In the genomic region with DNA sequence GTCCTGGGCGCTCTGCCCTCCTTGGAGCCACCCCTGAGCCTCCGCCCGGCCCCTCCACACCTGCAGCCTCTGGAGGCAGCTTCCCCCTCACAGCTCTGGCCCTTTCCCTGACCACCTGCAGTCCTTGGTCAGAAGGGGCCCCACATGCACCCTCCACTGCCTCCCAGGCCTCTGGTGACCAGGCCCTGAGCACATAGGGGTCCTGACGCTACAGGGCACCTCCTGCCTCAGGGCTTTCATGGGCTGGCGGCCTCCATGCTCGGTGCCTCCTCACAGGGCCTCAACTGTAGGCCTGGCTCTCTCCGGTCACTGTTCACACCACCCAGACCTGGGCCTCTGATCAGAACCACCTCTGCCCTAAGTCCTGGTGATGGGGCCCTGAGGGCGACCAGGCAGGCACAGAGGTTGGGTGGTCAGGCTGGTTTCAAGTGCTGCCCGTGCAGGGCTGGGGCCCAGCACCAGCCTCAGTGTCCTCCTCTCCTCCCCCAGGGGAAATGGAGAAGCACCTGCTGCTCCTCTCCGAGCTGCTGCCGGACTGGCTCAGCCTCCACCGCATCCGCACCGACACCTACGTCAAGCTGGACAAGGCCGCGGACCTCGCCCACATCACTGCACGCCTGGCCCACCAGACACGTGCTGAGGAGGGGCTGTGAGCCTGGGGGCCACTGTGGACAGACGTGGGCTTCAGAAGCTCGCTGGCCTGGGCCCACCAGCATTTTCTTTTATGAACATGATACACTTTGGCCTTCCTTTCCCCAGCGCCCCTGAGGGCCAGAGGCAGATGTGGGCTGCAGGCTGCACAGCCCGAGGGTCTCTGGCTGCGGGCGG, we compare ENCODE assay signal across 19 cellular contexts. TPM values are rescaled to one million over a fixed set of nuclear protein-coding genes. Genes with fewer than 3 reads are reported as not detected.
DNase-seq lines count a peak whose midpoint lies in the region; ATAC-seq, FAIRE-seq and TF ChIP-seq lines count a peak whose summit lies in the region.
"Had no signal": no experiment of that assay in that cellular context is flagged by ENCODE, and none has a peak within 500 bp of the region (broad histone marks: within the 10 kb centered on the region; RNA-seq: fewer than 3 reads in every experiment).

No MANE protein-coding gene starts in this region.

- H3K27me3 ChIP-seq in BLaER1 (no peaks in the 10 kb centered on the region), Caco-2 (replicated peaks; ENCODE audit: control insufficient read depth, insufficient read depth, low read length) (no peaks in the 10 kb centered on the region), endothelial cell of umbilical vein (ENCODE audit: control insufficient read depth in 2 of 2, insufficient read depth in 2 of 2, low read length in 2 of 2) (no peaks in the 10 kb centered on the region)
- H3K27me3 ChIP-seq: body of pancreas, vagina had no signal

- TF ChIP-seq CTCF in Caco-2 (IDR thresholded peaks at IDR 0.05; ENCODE audit: insufficient read depth in 1 of 2, low read depth in 1 of 2, low read length in 1 of 2, severe bottlenecking in 1 of 2, unreplicated experiment in 1 of 2) (no peak), RWPE1 (conservative IDR thresholded peaks at IDR 0.05; ENCODE audit: low read depth) (no peak), endothelial cell of umbilical vein (IDR thresholded peaks at IDR 0.05; ENCODE audit: extremely low read depth in 1 of 2, insufficient read depth in 1 of 2, low read depth in 1 of 2, low read length in 2 of 2) (no peak)

- dilution Hi-C loops in endothelial cell of umbilical vein (cut with MboI; ENCODE audit: extremely low pct_ligation_motif_present, low sequenced_read_pairs), result no loop called here

- peaks cover 100% of the 10 kb centered on the region for H3K36me3 Mint-ChIP-seq in Caco-2 (ENCODE audit: insufficient read depth, unreplicated experiment)

- H3K4me2 ChIP-seq in BLaER1 (peak overlapping the region; percentile 12; the same call in 1 of the 2 replicates), endothelial cell of umbilical vein (ENCODE audit: insufficient read depth, low read length) (no peak overlapping the region)
- H3K4me2 ChIP-seq: SK-N-SH had no signal

- TF ChIP-seq POLR2A in endothelial cell of umbilical vein (IDR thresholded peaks at IDR 0.05; ENCODE audit: low read depth, low read length), result peak; percentile 7

- peak overlapping the region; percentile 37 for H3K4me3 Mint-ChIP-seq in Caco-2 (ENCODE audit: unreplicated experiment)

- no peaks in the 10 kb centered on the region for H3K9me3 Mint-ChIP-seq in Caco-2 (ENCODE audit: unreplicated experiment)
- H3K9me3 Mint-ChIP-seq: CD4-positive, alpha-beta memory T cell had no signal

- no peak for FAIRE-seq in endothelial cell of umbilical vein (lab: Jason Lieb, UNC)
- FAIRE-seq: islet of Langerhans had no signal

- BruUV-seq in Caco-2 (replicated peaks; lab: Mats Ljungman, UMichigan), result no TSS peak
- no TSS peak for BruUV-seq in endothelial cell of umbilical vein (replicated peaks; lab: Mats Ljungman, UMichigan)

- ATAC-seq in HG03039 (IDR thresholded peaks at IDR 0.05; ENCODE audit: unreplicated experiment), result no peak
- ATAC-seq: body of pancreas, esophagus mucosa had no signal

- no peak overlapping the region; the same call in 1 of the 2 replicates for H3K27ac ChIP-seq in BLaER1
- peak overlapping the region; percentile 98 for H3K27ac ChIP-seq in RWPE1
- H3K27ac ChIP-seq in endothelial cell of umbilical vein (ENCODE audit: insufficient read depth, low read depth, low read length), result no peak overlapping the region
- H3K27ac ChIP-seq: body of pancreas, stomach, vagina, VCaP had no signal

- intact Hi-C loops in Caco-2 (cut with micrococcal nuclease; ENCODE audit: unreplicated experiment) (no loop called here), endothelial cell of umbilical vein (cut with micrococcal nuclease) (no loop called here)

- no peak overlapping the region for H2AFZ ChIP-seq in endothelial cell of umbilical vein (ENCODE audit: low read depth, low read length)

- peaks cover 44% of the 10 kb centered on the region for H3K79me2 ChIP-seq in endothelial cell of umbilical vein (ENCODE audit: control insufficient read depth, insufficient read depth, low read length)

- H3K4me1 ChIP-seq in BLaER1 (peaks cover 73% of the 10 kb centered on the region), Caco-2 (peaks cover 12% of the 10 kb centered on the region), endothelial cell of umbilical vein (ENCODE audit: control insufficient read depth, extremely low read depth, insufficient read depth, low read length) (peaks cover 27% of the 10 kb centered on the region)

- peak overlapping the region; percentile 98 for H3K27ac Mint-ChIP-seq in Caco-2 (ENCODE audit: unreplicated experiment)

- peaks cover 72% of the 10 kb centered on the region for H4K20me1 ChIP-seq in BLaER1
- no peaks in the 10 kb centered on the region for H4K20me1 ChIP-seq in endothelial cell of umbilical vein (replicated peaks; ENCODE audit: control insufficient read depth, extremely low read depth, insufficient read depth, low read length)

- H3K36me3 ChIP-seq in BLaER1 (peaks cover 54% of the 10 kb centered on the region), Caco-2 (ENCODE audit: control insufficient read depth, insufficient read depth, low read length) (peaks cover 24% of the 10 kb centered on the region), endothelial cell of umbilical vein (ENCODE audit: control insufficient read depth in 2 of 2, extremely low read depth in 1 of 2, insufficient read depth in 2 of 2, low read length in 2 of 2) (peaks cover 4 to 12% of the 10 kb centered on the region in 2 experiments)

- no peaks in the 10 kb centered on the region for H3K27me3 Mint-ChIP-seq in Caco-2 (ENCODE audit: insufficient read depth, unreplicated experiment)
- H3K27me3 Mint-ChIP-seq: CD4-positive, alpha-beta memory T cell had no signal

- H3K9me3 ChIP-seq in BLaER1 (peaks cover 4% of the 10 kb centered on the region; the same call in 1 of the 2 replicates), Caco-2 (no peaks in the 10 kb centered on the region), endothelial cell of umbilical vein (replicated peaks; ENCODE audit: control insufficient read depth, insufficient read depth, low read length) (no peaks in the 10 kb centered on the region)
- H3K9me3 ChIP-seq: body of pancreas, SK-N-SH, stomach, vagina had no signal

- no peak overlapping the region for H3K9ac ChIP-seq in BLaER1
- no peak overlapping the region for H3K9ac ChIP-seq in endothelial cell of umbilical vein (replicated peaks; ENCODE audit: extremely low read depth, insufficient read depth, low read length)
- H3K9ac ChIP-seq: SK-N-SH had no signal

- POLR2A ChIA-PET in Caco-2 (lab: Charles Lee), result interaction anchor here (0.5 to 1.0 kb wide), 2 partner anchors 26 to 56 kb away, joined by 3 to 5 read pairs; no protein-coding TSS in a partner anchor
- POLR2A ChIA-PET in RWPE1 (lab: Yijun Ruan, JAX; ENCODE audit: low non-redundant PET), result no interaction called here
- POLR2A ChIA-PET in endothelial cell of umbilical vein (lab: Charles Lee), result no interaction called here

- DNase-seq in Caco-2, result no peak
- no peak for DNase-seq in RWPE1 (ENCODE audit: low spot score)
- no peak for DNase-seq in endothelial cell of umbilical vein (ENCODE audit: low read depth, low spot score)
- DNase-seq in NCI-H1417 (lab: John Stamatoyannopoulos, UW), result no peak
- no peak for DNase-seq in NCI-H2029 (lab: John Stamatoyannopoulos, UW)
- DNase-seq: body of pancreas; CD4-positive, alpha-beta memory T cell; NCI-H2081; NCI-H524 treated with DMSO at 0.1 percent for 48 hours; occipital lobe; OCI-M1; SK-N-SH; stomach had no signal

- no peaks in the 10 kb centered on the region for H3K9me1 ChIP-seq in endothelial cell of umbilical vein (replicated peaks; ENCODE audit: control insufficient read depth, extremely low read depth, insufficient read depth, low read length)

- H3K4me3 ChIP-seq in BLaER1 (no peak overlapping the region), Caco-2 (ENCODE audit: low read depth, low read length) (no peak overlapping the region), endothelial cell of umbilical vein (replicated peaks in 1 of 3; ENCODE audit: insufficient read depth in 1 of 3, low read depth in 1 of 3, low read length in 3 of 3) (no peak overlapping the region)
- H3K4me3 ChIP-seq: body of pancreas, stomach, vagina had no signal

- CTCF ChIA-PET in Caco-2 (lab: Charles Lee) (interaction anchor here (3.1 kb wide), 1 partner anchor 70 kb away, joined by 10 read pairs; no protein-coding TSS in a partner anchor), RWPE1 (lab: Yijun Ruan, JAX) (no interaction called here), endothelial cell of umbilical vein (lab: Charles Lee) (interaction anchor here (0.6 to 2.1 kb wide), 2 partner anchors 70 to 98 kb away, joined by 3 to 8 read pairs; no protein-coding TSS in a partner anchor)

- no peaks in the 10 kb centered on the region for H3K4me1 Mint-ChIP-seq in Caco-2 (ENCODE audit: low read depth, unreplicated experiment)

RNA-seq across cellular contexts. Expression of a gene that starts 3.9 kb away (rescaled TPM):
- total RNA-seq in Caco-2 (2022), result 251 and 268 TPM in 2 replicates
- 148 and 152 TPM in 2 replicates for total RNA-seq in endothelial cell of umbilical vein
- polyA plus RNA-seq in endothelial cell of umbilical vein, result 143 and 179 TPM in 2 replicates
- 95.1 and 129 TPM in 2 replicates for polyA plus RNA-seq in endothelial cell of umbilical vein (2011; cell fraction: cytosol; rRNA removed)
- 76.5 and 81.0 TPM in 2 replicates for polyA plus RNA-seq in endothelial cell of umbilical vein (2011; cell fraction: nucleus; rRNA removed)
- polyA plus RNA-seq in endothelial cell of umbilical vein (2012), result 172 and 240 TPM in 2 replicates
- 35.0 and 35.7 TPM in 2 replicates for polyA minus RNA-seq in endothelial cell of umbilical vein
- 133 TPM for polyA minus RNA-seq in endothelial cell of umbilical vein (2011; cell fraction: cytosol; rRNA and poly(A)+ RNA removed)
- polyA minus RNA-seq in endothelial cell of umbilical vein (2011; cell fraction: nucleus; rRNA and poly(A)+ RNA removed), result 16.2 and 27.3 TPM in 2 replicates

RNA-seq across cellular contexts. Expression of a gene that starts 4.3 kb away (rescaled TPM):
- total RNA-seq in Caco-2 (2022) (97.7 and 98.0 TPM in 2 replicates), endothelial cell of umbilical vein (26.5 and 30.6 TPM in 2 replicates)
- polyA plus RNA-seq in endothelial cell of umbilical vein, result 15.6 and 19.3 TPM in 2 replicates
- polyA plus RNA-seq in endothelial cell of umbilical vein (2011; cell fraction: cytosol; rRNA removed), result 14.3 and 19.4 TPM in 2 replicates
- 11.5 and 12.3 TPM in 2 replicates for polyA plus RNA-seq in endothelial cell of umbilical vein (2011; cell fraction: nucleus; rRNA removed)
- 6.7 and 8.2 TPM in 2 replicates for polyA plus RNA-seq in endothelial cell of umbilical vein (2012)
- 5.6 and 9.8 TPM in 2 replicates for polyA minus RNA-seq in endothelial cell of umbilical vein
- 96.4 TPM for polyA minus RNA-seq in endothelial cell of umbilical vein (2011; cell fraction: cytosol; rRNA and poly(A)+ RNA removed)
- 4.5 and 8.7 TPM in 2 replicates for polyA minus RNA-seq in endothelial cell of umbilical vein (2011; cell fraction: nucleus; rRNA and poly(A)+ RNA removed)

RNA-seq across cellular contexts. Expression of a gene that starts 22.8 kb away (rescaled TPM):
- total RNA-seq in Caco-2 (2022) (248 and 284 TPM in 2 replicates), endothelial cell of umbilical vein (306 and 322 TPM in 2 replicates)
- polyA plus RNA-seq in endothelial cell of umbilical vein, result 298 and 393 TPM in 2 replicates
- polyA plus RNA-seq in endothelial cell of umbilical vein (2011; cell fraction: cytosol; rRNA removed), result 224 and 318 TPM in 2 replicates
- 848 and 1,004 TPM in 2 replicates for polyA plus RNA-seq in endothelial cell of umbilical vein (2011; cell fraction: nucleus; rRNA removed)
- polyA plus RNA-seq in endothelial cell of umbilical vein (2012), result 214 and 360 TPM in 2 replicates
- 294 and 363 TPM in 2 replicates for polyA minus RNA-seq in endothelial cell of umbilical vein
- polyA minus RNA-seq in endothelial cell of umbilical vein (2011; cell fraction: cytosol; rRNA and poly(A)+ RNA removed), result 47.3 TPM
- 270 and 364 TPM in 2 replicates for polyA minus RNA-seq in endothelial cell of umbilical vein (2011; cell fraction: nucleus; rRNA and poly(A)+ RNA removed)

RNA-seq across cellular contexts. Expression of a gene that starts 48.9 kb away (rescaled TPM):
- 55.3 and 57.8 TPM in 2 replicates for total RNA-seq in Caco-2 (2022)
- total RNA-seq in endothelial cell of umbilical vein, result 32.5 and 40.2 TPM in 2 replicates
- 21.8 and 23.2 TPM in 2 replicates for polyA plus RNA-seq in endothelial cell of umbilical vein
- 19.3 and 23.0 TPM in 2 replicates for polyA plus RNA-seq in endothelial cell of umbilical vein (2011; cell fraction: cytosol; rRNA removed)
- 35.1 and 45.6 TPM in 2 replicates for polyA plus RNA-seq in endothelial cell of umbilical vein (2011; cell fraction: nucleus; rRNA removed)
- 33.4 and 52.4 TPM in 2 replicates for polyA plus RNA-seq in endothelial cell of umbilical vein (2012)
- 22.5 and 25.8 TPM in 2 replicates for polyA minus RNA-seq in endothelial cell of umbilical vein
- 6.6 TPM for polyA minus RNA-seq in endothelial cell of umbilical vein (2011; cell fraction: cytosol; rRNA and poly(A)+ RNA removed)
- polyA minus RNA-seq in endothelial cell of umbilical vein (2011; cell fraction: nucleus; rRNA and poly(A)+ RNA removed), result 22.9 and 28.4 TPM in 2 replicates

RNA-seq across cellular contexts. Expression of a gene that starts 49.1 kb away (rescaled TPM):
- total RNA-seq in Caco-2 (2022) (179 and 181 TPM in 2 replicates), endothelial cell of umbilical vein (61.9 and 80.0 TPM in 2 replicates)
- 131 and 151 TPM in 2 replicates for polyA plus RNA-seq in endothelial cell of umbilical vein
- 128 and 141 TPM in 2 replicates for polyA plus RNA-seq in endothelial cell of umbilical vein (2011; cell fraction: cytosol; rRNA removed)
- 62.5 and 69.4 TPM in 2 replicates for polyA plus RNA-seq in endothelial cell of umbilical vein (2011; cell fraction: nucleus; rRNA removed)
- 206 and 238 TPM in 2 replicates for polyA plus RNA-seq in endothelial cell of umbilical vein (2012)
- 49.9 and 115 TPM in 2 replicates for polyA minus RNA-seq in endothelial cell of umbilical vein
- 24.3 TPM for polyA minus RNA-seq in endothelial cell of umbilical vein (2011; cell fraction: cytosol; rRNA and poly(A)+ RNA removed)
- polyA minus RNA-seq in endothelial cell of umbilical vein (2011; cell fraction: nucleus; rRNA and poly(A)+ RNA removed), result 19.6 and 25.1 TPM in 2 replicates
